In the genomic region with DNA sequence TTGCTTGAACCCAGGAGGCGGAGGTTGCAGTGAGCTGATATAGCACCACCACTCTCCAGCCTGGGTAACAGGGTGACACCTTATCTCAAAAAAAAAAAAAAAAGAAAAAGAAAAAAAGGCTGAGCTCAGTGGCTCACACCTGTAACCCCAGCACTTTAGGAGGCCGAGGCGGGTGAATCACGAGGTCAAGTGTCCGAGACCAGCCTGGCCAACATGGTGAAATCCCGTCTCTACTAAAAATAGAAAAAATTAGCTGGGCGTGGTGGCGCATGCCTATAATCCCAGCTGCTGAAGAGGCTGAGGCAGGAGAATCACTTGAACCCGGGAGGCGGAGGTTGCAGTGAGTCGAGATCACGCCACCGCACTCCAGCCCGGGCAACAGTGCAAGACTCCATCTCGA, we compare ENCODE assay signal across 5 cellular contexts. TPM values are rescaled to one million over a fixed set of nuclear protein-coding genes. Genes with fewer than 3 reads are reported as not detected.
"Had no signal": no experiment of that assay in that cellular context is flagged by ENCODE, and none has a peak within 500 bp of the region (broad histone marks: within the 10 kb centered on the region; RNA-seq: fewer than 3 reads in every experiment).

No MANE protein-coding gene starts in this region.

RNA-seq across cellular contexts. Expression of gene TRIM54, which starts 37.6 kb away (rescaled TPM):
- total RNA-seq: RPMI7951, SJSA1 had no signal

RNA-seq across cellular contexts. Expression of gene DNAJC5G, which starts 44.6 kb away (rescaled TPM):
- total RNA-seq: M059J, NCI-H460, PC-9, RPMI7951, SJSA1 had no signal
